In the genomic region with DNA sequence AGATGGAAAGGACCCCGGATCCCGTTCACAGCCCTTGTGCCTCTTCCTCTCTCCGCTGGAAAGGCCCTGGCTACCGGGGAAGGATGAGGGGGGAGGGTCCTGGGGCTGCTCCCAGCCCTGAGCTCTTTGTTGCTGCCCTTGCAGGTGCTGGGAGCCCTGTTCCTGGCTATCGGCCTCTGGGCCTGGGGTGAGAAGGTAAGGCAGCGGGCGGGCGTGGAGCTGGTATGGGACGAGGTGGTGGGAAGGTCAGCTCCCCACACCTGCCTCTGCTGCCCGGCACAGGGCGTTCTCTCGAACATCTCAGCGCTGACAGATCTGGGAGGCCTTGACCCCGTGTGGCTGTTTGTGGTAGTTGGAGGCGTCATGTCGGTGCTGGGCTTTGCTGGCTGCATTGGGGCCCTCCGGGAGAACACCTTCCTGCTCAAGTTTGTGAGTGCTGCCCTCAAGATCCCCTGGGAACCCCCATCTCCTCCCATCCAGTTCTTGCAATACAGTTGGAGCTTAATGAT, we compare ENCODE assay signal across 1 cellular context.
TF ChIP-seq lines count a peak whose summit lies in the region.

No MANE protein-coding gene starts in this region.

TF ChIP-seq in K562, 482 proteins besides CTCF, POLR2A, EP300 and RAD21:
- TF ChIP-seq RBFOX2 (IDR thresholded peaks at IDR 0.05; ENCODE audit: low read depth, low read length), result peak; percentile 26; the same call in 1 of the 2 replicates
- TF ChIP-seq, protein P1, sequence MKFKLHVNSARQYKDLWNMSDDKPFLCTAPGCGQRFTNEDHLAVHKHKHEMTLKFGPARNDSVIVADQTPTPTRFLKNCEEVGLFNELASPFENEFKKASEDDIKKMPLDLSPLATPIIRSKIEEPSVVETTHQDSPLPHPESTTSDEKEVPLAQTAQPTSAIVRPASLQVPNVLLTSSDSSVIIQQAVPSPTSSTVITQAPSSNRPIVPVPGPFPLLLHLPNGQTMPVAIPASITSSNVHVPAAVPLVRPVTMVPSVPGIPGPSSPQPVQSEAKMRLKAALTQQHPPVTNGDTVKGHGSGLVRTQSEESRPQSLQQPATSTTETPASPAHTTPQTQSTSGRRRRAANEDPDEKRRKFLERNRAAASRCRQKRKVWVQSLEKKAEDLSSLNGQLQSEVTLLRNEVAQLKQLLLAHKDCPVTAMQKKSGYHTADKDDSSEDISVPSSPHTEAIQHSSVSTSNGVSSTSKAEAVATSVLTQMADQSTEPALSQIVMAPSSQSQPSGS (CRISPR knock-in tag; IDR thresholded peaks at IDR 0.05), result no peak
